ENCODE assay signal across 1 cellular context in genomic region chr1:6199298-6200187, GRCh38.
A peak's percentile ranks its signal among the peaks of the same experiment; 100 is the strongest.
TF ChIP-seq lines count a peak whose summit lies in the region.

TSS of gene RPL22 (minus strand) at chr1:6199595. CDS start at chr1:6199573, 22 bp downstream.

TF ChIP-seq in SK-N-SH, 30 proteins besides CTCF, POLR2A, EP300 and RAD21 (continued from another document):
- TF ChIP-seq ZBTB33 (IDR thresholded peaks at IDR 0.05; ENCODE audit: borderline replicate concordance, low read depth) (peak; percentile 53; the same call in 1 of the 2 replicates), USF2 (IDR thresholded peaks at IDR 0.05; ENCODE audit: borderline replicate concordance, low read depth, low read length) (no peak), YY1 (IDR thresholded peaks at IDR 0.05; ENCODE audit: low read depth) (peak; percentile 91), ELF1 (IDR thresholded peaks at IDR 0.05) (peak; percentile 76)
